In genomic region chr17:57892146-57892819, GRCh38 we compare ENCODE assay signal across 8 cellular contexts. TPM values are rescaled to one million over a fixed set of nuclear protein-coding genes. Genes with fewer than 3 reads are reported as not detected.
DNase-seq lines count a peak whose midpoint lies in the region; ATAC-seq and TF ChIP-seq lines count a peak whose summit lies in the region.

No MANE protein-coding gene starts in this region.

- peaks cover 2% of the 10 kb centered on the region for H3K4me1 Mint-ChIP-seq in activated naive CD4-positive, alpha-beta T cell treated with anti-CD3 and anti-CD28 coated beads for 36 hours (ENCODE audit: low read depth)

- H3K27me3 Mint-ChIP-seq in activated naive CD4-positive, alpha-beta T cell treated with anti-CD3 and anti-CD28 coated beads for 36 hours (ENCODE audit: low read depth) = no peaks in the 10 kb centered on the region

- H2AFZ ChIP-seq in Karpas-422 (ENCODE audit: low read length) = no peak overlapping the region

- no peak for TF ChIP-seq POLR2A in gastroesophageal sphincter (IDR thresholded peaks at IDR 0.05)

- intact Hi-C loops in activated naive CD4-positive, alpha-beta T cell treated with anti-CD3 and anti-CD28 coated beads for 36 hours (cut with micrococcal nuclease) = loop anchor here (1.0 to 5.0 kb wide), 4 partner anchors 65 to 221 kb away; partner anchors contain the start of gene CUEDC1

- no peak overlapping the region for H3K27ac ChIP-seq in Karpas-422 (ENCODE audit: low read length)
- peak overlapping the region; percentile 91 to 100 (median 96) for H3K27ac ChIP-seq in gastroesophageal sphincter
- peak overlapping the region; percentile 84 for H3K27ac ChIP-seq in subcutaneous abdominal adipose tissue (ENCODE audit: low read depth, low read length)

- H3K9me3 Mint-ChIP-seq in activated naive CD4-positive, alpha-beta T cell treated with anti-CD3 and anti-CD28 coated beads for 36 hours = no peaks in the 10 kb centered on the region

- WGBS in gastroesophageal sphincter (ENCODE audit: low coverage in 1 of 2), 2 donors = 42 to 63% methylated on average over 2 to 3 of the region's 6 CpGs

- H3K9me2 ChIP-seq in Karpas-422 (replicated peaks; ENCODE audit: insufficient read depth, low read length) = no peaks in the 10 kb centered on the region

- DNase-seq in GM10248 (ENCODE audit: extremely low spot score) = peak; percentile 88
- DNase-seq in Karpas-422 = peak; percentile 89
- peak; percentile 77 for DNase-seq in SK-N-DZ (ENCODE audit: low spot score)
- peak; percentile 86 for DNase-seq in activated naive CD4-positive, alpha-beta T cell treated with anti-CD3 and anti-CD28 coated beads for 36 hours
- peak; percentile 41 for DNase-seq in occipital lobe (lab: John Stamatoyannopoulos, UW)

- TF ChIP-seq CTCF in GM10248 (IDR thresholded peaks at IDR 0.05; ENCODE audit: control extremely low read depth, extremely low read depth, low read depth, missing control alignments) (peak; percentile 99), gastroesophageal sphincter (IDR thresholded peaks at IDR 0.05) (peak in 3 of 4 experiments; percentile 99 to 100 (median 99))

- no peaks in the 10 kb centered on the region for H4K20me1 ChIP-seq in Karpas-422 (ENCODE audit: insufficient read depth, low read depth, low read length)

- H3K36me3 ChIP-seq in Karpas-422 (ENCODE audit: insufficient read depth, low read length) (no peaks in the 10 kb centered on the region), gastroesophageal sphincter (no peaks in the 10 kb centered on the region), subcutaneous abdominal adipose tissue (ENCODE audit: control insufficient read depth in 5 of 5, insufficient read depth in 5 of 5, low read length in 5 of 5) (no peaks in the 10 kb centered on the region)

- H3K36me3 Mint-ChIP-seq in activated naive CD4-positive, alpha-beta T cell treated with anti-CD3 and anti-CD28 coated beads for 36 hours (ENCODE audit: low read depth) = no peaks in the 10 kb centered on the region

- H3K27ac Mint-ChIP-seq in activated naive CD4-positive, alpha-beta T cell treated with anti-CD3 and anti-CD28 coated beads for 36 hours = no peak overlapping the region

- no peak overlapping the region for H3K4me2 ChIP-seq in Karpas-422 (ENCODE audit: low read depth, low read length, poor library complexity, severe bottlenecking)

- CTCF ChIA-PET in GM10248 (lab: Yijun Ruan, JAX) = interaction anchor here (0.9 to 7.1 kb wide), 32 partner anchors 8 to 222 kb away, joined by 3 to 57 read pairs (median 5); partner anchors contain the start of genes CUEDC1 and SRSF1
- CTCF ChIA-PET in activated naive CD4-positive, alpha-beta T cell treated with anti-CD3 and anti-CD28 coated beads for 36 hours (lab: Charles Lee) = interaction anchor here (0.6 to 3.7 kb wide), 20 partner anchors 13 to 358 kb away, joined by 3 to 24 read pairs (median 4); no protein-coding TSS in a partner anchor

- H3K9me3 ChIP-seq in Karpas-422 (ENCODE audit: low read length) = no peaks in the 10 kb centered on the region
- H3K9me3 ChIP-seq in gastroesophageal sphincter = no peaks in the 10 kb centered on the region
- H3K9me3 ChIP-seq in subcutaneous abdominal adipose tissue (ENCODE audit: control insufficient read depth in 5 of 5, low read length in 5 of 5) = no peaks in the 10 kb centered on the region

- H3K4me3 ChIP-seq in Karpas-422 (ENCODE audit: low read length) (no peak overlapping the region), gastroesophageal sphincter (no peak overlapping the region), subcutaneous abdominal adipose tissue (ENCODE audit: low read depth in 1 of 5, low read length in 5 of 5) (peak overlapping the region in 2 of 5 donors; percentile 14 to 67)

- H3K4me1 ChIP-seq in Karpas-422 (ENCODE audit: low read length) (no peaks in the 10 kb centered on the region), gastroesophageal sphincter (peaks cover 14 to 100% (median 75%) of the 10 kb centered on the region in 3 donors), subcutaneous abdominal adipose tissue (ENCODE audit: control insufficient read depth in 5 of 5, insufficient read depth in 5 of 5, low read length in 5 of 5) (peaks cover 35 to 76% (median 69%) of the 10 kb centered on the region in 5 donors)

- no peak overlapping the region for H3K4me3 Mint-ChIP-seq in activated naive CD4-positive, alpha-beta T cell treated with anti-CD3 and anti-CD28 coated beads for 36 hours

- H3K9ac ChIP-seq in Karpas-422 (ENCODE audit: low read length) (no peak overlapping the region), subcutaneous abdominal adipose tissue (ENCODE audit: low read length in 5 of 5) (peak overlapping the region in 3 of 5 donors; percentile 43 to 53 (median 44))

- POLR2A ChIA-PET in GM10248 (lab: Yijun Ruan, JAX) = interaction anchor here (1.0 kb wide), 1 partner anchor 11 kb away, joined by 3 read pairs; no protein-coding TSS in a partner anchor

- peak; percentile 55 for ATAC-seq in gastroesophageal sphincter
- no peak for ATAC-seq in GM18498 (IDR thresholded peaks at IDR 0.05; ENCODE audit: unreplicated experiment)

- H3K79me2 ChIP-seq in Karpas-422 (ENCODE audit: low read length) = no peaks in the 10 kb centered on the region

- no peak for TF ChIP-seq EP300 in gastroesophageal sphincter (IDR thresholded peaks at IDR 0.05)

- no peaks in the 10 kb centered on the region for H3K27me3 ChIP-seq in Karpas-422 (ENCODE audit: low read length)
- no peaks in the 10 kb centered on the region for H3K27me3 ChIP-seq in gastroesophageal sphincter
- no peaks in the 10 kb centered on the region for H3K27me3 ChIP-seq in subcutaneous abdominal adipose tissue (ENCODE audit: control insufficient read depth in 5 of 5, insufficient read depth in 4 of 5, low read length in 5 of 5)

RNA-seq across cellular contexts. Expression of gene MRPS23, which starts 42.4 kb away (rescaled TPM):
- 35.1 and 61.3 TPM in 2 replicates for total RNA-seq in Karpas-422 (2014; rRNA removed; shearing (Covaris generic); ENCODE audit: low replicate concordance)
- 86.4 and 144 TPM in 2 replicates for polyA plus RNA-seq in SK-N-DZ (2014; cell fraction: cytosol; rRNA removed)
- 37.2 and 41.1 TPM in 2 replicates for polyA plus RNA-seq in SK-N-DZ (2014; cell fraction: nucleus; rRNA removed)
- 10 to 100 TPM; 57.5 to 59.1 TPM for total RNA-seq in activated naive CD4-positive, alpha-beta T cell treated with anti-CD3 and anti-CD28 coated beads for 36 hours
- total RNA-seq in gastroesophageal sphincter (10 to 100 TPM; 23.0 to 24.8 (median 24.5) TPM), occipital lobe (27.9 TPM)
